In the genomic region with DNA sequence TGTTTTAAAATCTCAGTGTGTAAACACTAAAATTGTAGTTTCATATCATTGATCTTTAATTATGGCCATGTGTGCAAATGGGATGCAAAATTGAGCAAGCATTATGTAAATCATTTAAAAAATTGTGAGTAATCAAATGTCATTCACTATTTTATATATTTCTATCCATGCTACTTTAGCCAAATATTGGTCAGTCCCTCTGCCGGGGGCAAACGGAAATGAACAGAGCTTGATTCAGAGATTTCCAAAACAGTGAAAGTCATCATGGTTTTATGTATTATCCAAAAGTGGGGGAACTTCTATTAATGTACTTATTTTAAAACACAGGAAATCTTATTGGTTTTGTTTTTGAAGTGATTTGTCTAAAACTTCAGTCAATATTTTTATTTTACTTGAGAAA, we compare ENCODE assay signal across 17 cellular contexts.
DNase-seq lines count a peak whose midpoint lies in the region; ATAC-seq and TF ChIP-seq lines count a peak whose summit lies in the region.
"Had no signal": no experiment of that assay in that cellular context is flagged by ENCODE, and none has a peak within 500 bp of the region (broad histone marks: within the 10 kb centered on the region; RNA-seq: fewer than 3 reads in every experiment).

No MANE protein-coding gene starts in this region.

- H3K4me3 ChIP-seq in AG10803 (ENCODE audit: low read length) (no peak overlapping the region), cardiac fibroblast (replicated peaks in 1 of 2; ENCODE audit: low read depth in 2 of 2, low read length in 2 of 2) (no peak overlapping the region), foreskin fibroblast (ENCODE audit: low read depth in 1 of 2, low read length in 2 of 2) (no peak overlapping the region)
- H3K4me3 ChIP-seq: GM23338 had no signal

- no peaks in the 10 kb centered on the region for H3K27me3 Mint-ChIP-seq in mesothelial cell of epicardium (ENCODE audit: low read depth)

- H3K9me3 Mint-ChIP-seq in mesothelial cell of epicardium: no peaks in the 10 kb centered on the region
- H3K9me3 Mint-ChIP-seq: GM23338 had no signal

- ATAC-seq in GM21447 (IDR thresholded peaks at IDR 0.05; ENCODE audit: unreplicated experiment) (no peak), GM21390 (IDR thresholded peaks at IDR 0.05; ENCODE audit: unreplicated experiment) (no peak)
- ATAC-seq: GM23338 had no signal

- H3K4me3 Mint-ChIP-seq in mesothelial cell of epicardium: no peak overlapping the region
- H3K4me3 Mint-ChIP-seq: CD4-positive, CD25-positive, alpha-beta regulatory T cell; GM23338 had no signal

- peak; percentile 11 for DNase-seq in AG10803 (ENCODE audit: low read depth)
- peak; percentile 0 for DNase-seq in HS-5 (ENCODE audit: low read depth)
- peak in 1 of 2 donors; percentile 27 for DNase-seq in cardiac fibroblast (ENCODE audit: low read depth in 2 of 2)
- DNase-seq in foreskin fibroblast: peak; percentile 20 to 56
- no peak for DNase-seq in mesothelial cell of epicardium (ENCODE audit: low spot score in 2 of 2, unreplicated experiment in 2 of 2)
- DNase-seq in stimulated activated naive CD4-positive, alpha-beta T cell treated with Interleukin-2 at 50 U/mL for 16 hours (lab: John Stamatoyannopoulos, UW): no peak
- DNase-seq: AML-193; CD4-positive, CD25-positive, alpha-beta regulatory T cell; DMS53; KBM-7; NCI-H1092 treated with DMSO at 0.1 percent for 48 hours; NCI-H187; NCI-H748 treated with DMSO at 0.1 percent for 48 hours; Right ventricle myocardium superior had no signal

- TF ChIP-seq CTCF in AG10803 (conservative IDR thresholded peaks at IDR 0.05; ENCODE audit: low read length) (peak; percentile 54), cardiac fibroblast (IDR thresholded peaks at IDR 0.05; ENCODE audit: low read depth, low read length) (peak; percentile 42), foreskin fibroblast (IDR thresholded peaks at IDR 0.05; ENCODE audit: low read depth, low read length) (peak; percentile 41), mesothelial cell of epicardium (IDR thresholded peaks at IDR 0.05; ENCODE audit: unreplicated experiment) (no peak)

- no peaks in the 10 kb centered on the region for H3K36me3 Mint-ChIP-seq in mesothelial cell of epicardium
- H3K36me3 Mint-ChIP-seq: CD4-positive, CD25-positive, alpha-beta regulatory T cell had no signal

- no peak overlapping the region for H3K27ac Mint-ChIP-seq in mesothelial cell of epicardium
- H3K27ac Mint-ChIP-seq: CD4-positive, CD25-positive, alpha-beta regulatory T cell; GM23338 had no signal

- H3K4me1 Mint-ChIP-seq in mesothelial cell of epicardium: peaks cover 2% of the 10 kb centered on the region
- H3K4me1 Mint-ChIP-seq: GM23338 had no signal

Comparison
In these comparisons a context has a peak if more than half of its experiments do, and no peak if none do; other contexts are left out.
1. DNase-seq: peak in AG10803 (single experiment), HS-5 (single experiment) and foreskin fibroblast (2 of 2); none in mesothelial cell of epicardium (0 of 2) and stimulated activated naive CD4-positive, alpha-beta T cell treated with Interleukin-2 at 50 U/mL for 16 hours (single experiment).